ENCODE assay signal across 13 cellular contexts in genomic region chr20:56187791-56188190, GRCh38.
DNase-seq lines count a peak whose midpoint lies in the region; ATAC-seq and TF ChIP-seq lines count a peak whose summit lies in the region.
"Had no signal": no experiment of that assay in that cellular context is flagged by ENCODE, and none has a peak within 500 bp of the region (broad histone marks: within the 10 kb centered on the region; RNA-seq: fewer than 3 reads in every experiment).

No MANE protein-coding gene starts in this region.

- peak; percentile 61 for TF ChIP-seq RAD21 in SK-N-SH (IDR thresholded peaks at IDR 0.05; ENCODE audit: low read length)

- H3F3A ChIP-seq in SK-N-SH (replicated peaks; ENCODE audit: insufficient read depth), result no peaks in the 10 kb centered on the region

- CTCF ChIA-PET in SK-N-SH (lab: Yijun Ruan, JAX), result interaction anchor here (0.6 to 3.1 kb wide), 18 partner anchors 11 to 1936 kb away, joined by 3 to 23 read pairs (median 3); partner anchors contain the start of gene MC3R

- TF ChIP-seq EP300 in SK-N-SH (IDR thresholded peaks at IDR 0.05; ENCODE audit: borderline replicate concordance in 1 of 2, low read depth in 1 of 2, low read length in 1 of 2), result no peak
- TF ChIP-seq EP300 in sigmoid colon (IDR thresholded peaks at IDR 0.05), result no peak

- no peak overlapping the region for H3K27ac Mint-ChIP-seq in endodermal cell
- H3K27ac Mint-ChIP-seq: activated T-cell treated with anti-CD3 and anti-CD28 coated beads, Interleukin-2, amount 50 U/mL, for 24 hours; naive thymus-derived CD4-positive, alpha-beta T cell; T-cell had no signal

- no peaks in the 10 kb centered on the region for H4K20me1 ChIP-seq in SK-N-SH (ENCODE audit: insufficient read depth)

- no peaks in the 10 kb centered on the region for H3K9me2 ChIP-seq in SK-N-SH

- H3K4me3 ChIP-seq in SK-N-SH (ENCODE audit: low read depth in 2 of 2, low read length in 1 of 2) (no peak overlapping the region), NT2/D1 (ENCODE audit: insufficient read length, low read depth) (no peak overlapping the region), endodermal cell (ENCODE audit: low read length) (no peak overlapping the region), testis (no peak overlapping the region), sigmoid colon (no peak overlapping the region)
- H3K4me3 ChIP-seq: MG63 had no signal

- H3K4me3 Mint-ChIP-seq in endodermal cell, result no peak overlapping the region
- H3K4me3 Mint-ChIP-seq: activated T-cell treated with anti-CD3 and anti-CD28 coated beads, Interleukin-2, amount 50 U/mL, for 24 hours; naive thymus-derived CD4-positive, alpha-beta T cell; T-cell had no signal

- no peak overlapping the region for H2AFZ ChIP-seq in SK-N-SH (ENCODE audit: low read depth)

- TF ChIP-seq CTCF in SK-N-SH (IDR thresholded peaks at IDR 0.05), result no peak
- TF ChIP-seq CTCF in endodermal cell (conservative IDR thresholded peaks at IDR 0.05), result peak; percentile 39
- TF ChIP-seq CTCF in testis (IDR thresholded peaks at IDR 0.05), result peak in 1 of 3 experiments; percentile 13
- no peak for TF ChIP-seq CTCF in sigmoid colon (IDR thresholded peaks at IDR 0.05)

- H3K27me3 ChIP-seq in SK-N-SH (ENCODE audit: insufficient read depth) (no peaks in the 10 kb centered on the region), NT2/D1 (ENCODE audit: insufficient read depth, insufficient read length) (no peaks in the 10 kb centered on the region), endodermal cell (ENCODE audit: control insufficient read depth, insufficient read depth, low read length, poor library complexity, severe bottlenecking) (no peaks in the 10 kb centered on the region), testis (no peaks in the 10 kb centered on the region), sigmoid colon (no peaks in the 10 kb centered on the region)
- H3K27me3 ChIP-seq: MG63 had no signal

- DNase-seq in SK-N-SH, result peak; percentile 42
- peak; percentile 39 for DNase-seq in NT2/D1 (ENCODE audit: low read depth, low spot score)
- DNase-seq in endodermal cell, result peak; percentile 72
- peak; percentile 32 for DNase-seq in testis
- DNase-seq in sigmoid colon, result no peak
- DNase-seq in stimulated activated CD4-positive, alpha-beta T cell treated with anti-CD3 and anti-CD28 coated beads, Interleukin-4, amount 100 ng/mL, for 4 hours, result no peak
- DNase-seq: activated T-cell treated with anti-CD3 and anti-CD28 coated beads, Interleukin-2, amount 50 U/mL, for 24 hours; central memory CD4-positive, alpha-beta T cell; MG63; naive thymus-derived CD4-positive, alpha-beta T cell; T-cell had no signal

- TF ChIP-seq POLR2A in testis (IDR thresholded peaks at IDR 0.05) (no peak), sigmoid colon (IDR thresholded peaks at IDR 0.05) (no peak)

- H3K4me2 ChIP-seq in SK-N-SH, result no peak overlapping the region

- intact Hi-C loops in testis (cut with DNase I; ENCODE audit: low total_unique reads), result no loop called here
- intact Hi-C loops in sigmoid colon (cut with DNase I), result no loop called here

- H3K4me1 ChIP-seq in SK-N-SH (ENCODE audit: control insufficient read depth in 1 of 2, insufficient read depth in 2 of 2, low read depth in 1 of 2, low read length in 1 of 2) (peaks cover 0 to 10% of the 10 kb centered on the region in 2 experiments; a peak in 1 of 4 replicates), NT2/D1 (ENCODE audit: insufficient read depth, insufficient read length) (no peaks in the 10 kb centered on the region), endodermal cell (ENCODE audit: control insufficient read depth, insufficient read depth, low read length) (no peaks in the 10 kb centered on the region), testis (no peaks in the 10 kb centered on the region), sigmoid colon (no peaks in the 10 kb centered on the region)

- H3K9ac ChIP-seq in SK-N-SH (no peak overlapping the region), NT2/D1 (ENCODE audit: insufficient read length, low read depth) (no peak overlapping the region), endodermal cell (ENCODE audit: extremely low read depth, low read length, poor library complexity, severe bottlenecking) (no peak overlapping the region)

- H3K9me3 Mint-ChIP-seq in endodermal cell, result peaks cover 85% of the 10 kb centered on the region
- H3K9me3 Mint-ChIP-seq: activated T-cell treated with anti-CD3 and anti-CD28 coated beads, Interleukin-2, amount 50 U/mL, for 24 hours had no signal

- H3K36me3 Mint-ChIP-seq in endodermal cell (ENCODE audit: low read depth), result no peaks in the 10 kb centered on the region
- H3K36me3 Mint-ChIP-seq: naive thymus-derived CD4-positive, alpha-beta T cell; T-cell had no signal

- H3K36me3 ChIP-seq in SK-N-SH (replicated peaks in 1 of 2; ENCODE audit: control insufficient read depth in 1 of 2, insufficient read depth in 2 of 2, low read length in 1 of 2), result no peaks in the 10 kb centered on the region
- H3K36me3 ChIP-seq in NT2/D1 (ENCODE audit: insufficient read depth, insufficient read length, low read length), result no peaks in the 10 kb centered on the region
- no peaks in the 10 kb centered on the region for H3K36me3 ChIP-seq in endodermal cell (ENCODE audit: control insufficient read depth, insufficient read depth, low read length)
- no peaks in the 10 kb centered on the region for H3K36me3 ChIP-seq in testis (ENCODE audit: low read depth, missing control alignments)
- no peaks in the 10 kb centered on the region for H3K36me3 ChIP-seq in sigmoid colon
- H3K36me3 ChIP-seq: MG63 had no signal

- no peaks in the 10 kb centered on the region for H3K4me1 Mint-ChIP-seq in endodermal cell
- H3K4me1 Mint-ChIP-seq: naive thymus-derived CD4-positive, alpha-beta T cell; T-cell had no signal

- H3K9me3 ChIP-seq in SK-N-SH, result no peaks in the 10 kb centered on the region
- no peaks in the 10 kb centered on the region for H3K9me3 ChIP-seq in NT2/D1 (ENCODE audit: insufficient read depth, low read length)
- peaks cover 81% of the 10 kb centered on the region for H3K9me3 ChIP-seq in endodermal cell (ENCODE audit: control insufficient read depth, low read length)
- no peaks in the 10 kb centered on the region for H3K9me3 ChIP-seq in testis
- H3K9me3 ChIP-seq in sigmoid colon, result no peaks in the 10 kb centered on the region
- H3K9me3 ChIP-seq: MG63 had no signal

- no peaks in the 10 kb centered on the region for H3K27me3 Mint-ChIP-seq in endodermal cell (ENCODE audit: insufficient read depth)

- POLR2A ChIA-PET in SK-N-SH (lab: Yijun Ruan, JAX), result no interaction called here

- H3K79me2 ChIP-seq in SK-N-SH (ENCODE audit: insufficient read depth), result no peaks in the 10 kb centered on the region

- H3K27ac ChIP-seq in SK-N-SH (ENCODE audit: low read depth in 2 of 2, low read length in 1 of 2) (no peak overlapping the region), endodermal cell (ENCODE audit: low read depth, low read length) (no peak overlapping the region), testis (no peak overlapping the region), sigmoid colon (no peak overlapping the region)

- no peak for ATAC-seq in SK-N-SH treated with all-trans-retinoic acid at 6 μM for 48 hours
- ATAC-seq in GM19397 (IDR thresholded peaks at IDR 0.05; ENCODE audit: unreplicated experiment), result no peak
- ATAC-seq: naive thymus-derived CD4-positive, alpha-beta T cell; T-cell had no signal

- 6% methylated on average over 6 of the region's 6 CpGs for WGBS in SK-N-SH (ENCODE audit: low lambda C conversion rate)
- WGBS in endodermal cell (ENCODE audit: insufficient coverage in 1 of 2, insufficient read length in 1 of 2), 2 experiments, result 39 to 67% methylated on average over 2 to 6 of the region's 6 CpGs
- 18 to 23% methylated on average over 5 to 6 of the region's 6 CpGs for WGBS in testis, 2 donors
- 10 to 25% methylated on average over 6 of the region's 6 CpGs for WGBS in sigmoid colon, 2 donors

TF ChIP-seq in SK-N-SH, 30 proteins besides CTCF, POLR2A, EP300 and RAD21 (continues in another document):
- TF ChIP-seq TAF1 (IDR thresholded peaks at IDR 0.05; ENCODE audit: borderline replicate concordance, low read depth, low read length) (no peak), EZH2phosphoT487 (IDR thresholded peaks at IDR 0.05; ENCODE audit: borderline replicate concordance, low read depth) (no peak), NRF1 (IDR thresholded peaks at IDR 0.05; ENCODE audit: low read depth, low read length) (no peak), SMC3 (IDR thresholded peaks at IDR 0.05; ENCODE audit: low read depth, low read length) (no peak), FOXJ3 (CRISPR knock-in tag; IDR thresholded peaks at IDR 0.05) (no peak), CHD2 (IDR thresholded peaks at IDR 0.05; ENCODE audit: low read length, partially characterized antibody) (no peak)
- TF ChIP-seq, protein P1, sequence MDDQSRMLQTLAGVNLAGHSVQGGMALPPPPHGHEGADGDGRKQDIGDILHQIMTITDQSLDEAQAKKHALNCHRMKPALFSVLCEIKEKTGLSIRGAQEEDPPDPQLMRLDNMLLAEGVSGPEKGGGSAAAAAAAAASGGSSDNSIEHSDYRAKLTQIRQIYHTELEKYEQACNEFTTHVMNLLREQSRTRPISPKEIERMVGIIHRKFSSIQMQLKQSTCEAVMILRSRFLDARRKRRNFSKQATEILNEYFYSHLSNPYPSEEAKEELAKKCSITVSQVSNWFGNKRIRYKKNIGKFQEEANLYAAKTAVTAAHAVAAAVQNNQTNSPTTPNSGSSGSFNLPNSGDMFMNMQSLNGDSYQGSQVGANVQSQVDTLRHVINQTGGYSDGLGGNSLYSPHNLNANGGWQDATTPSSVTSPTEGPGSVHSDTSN (IDR thresholded peaks at IDR 0.05), result no peak

TF ChIP-seq in SK-N-SH treated with all-trans-retinoic acid at 6 μM for 48 hours, 23 proteins besides CTCF, POLR2A, EP300 and RAD21 (continues in another document):
- TF ChIP-seq ZNF565 (CRISPR knock-in tag; conservative IDR thresholded peaks at IDR 0.05; ENCODE audit: low read depth) (no peak), ZC3H10 (CRISPR knock-in tag; IDR thresholded peaks at IDR 0.05) (no peak), PPARA (CRISPR knock-in tag; IDR thresholded peaks at IDR 0.05; ENCODE audit: borderline replicate concordance) (no peak), ZFP3 (CRISPR knock-in tag; IDR thresholded peaks at IDR 0.05) (no peak), SNAI2 (CRISPR knock-in tag; IDR thresholded peaks at IDR 0.05) (no peak)
- TF ChIP-seq, protein P2, sequence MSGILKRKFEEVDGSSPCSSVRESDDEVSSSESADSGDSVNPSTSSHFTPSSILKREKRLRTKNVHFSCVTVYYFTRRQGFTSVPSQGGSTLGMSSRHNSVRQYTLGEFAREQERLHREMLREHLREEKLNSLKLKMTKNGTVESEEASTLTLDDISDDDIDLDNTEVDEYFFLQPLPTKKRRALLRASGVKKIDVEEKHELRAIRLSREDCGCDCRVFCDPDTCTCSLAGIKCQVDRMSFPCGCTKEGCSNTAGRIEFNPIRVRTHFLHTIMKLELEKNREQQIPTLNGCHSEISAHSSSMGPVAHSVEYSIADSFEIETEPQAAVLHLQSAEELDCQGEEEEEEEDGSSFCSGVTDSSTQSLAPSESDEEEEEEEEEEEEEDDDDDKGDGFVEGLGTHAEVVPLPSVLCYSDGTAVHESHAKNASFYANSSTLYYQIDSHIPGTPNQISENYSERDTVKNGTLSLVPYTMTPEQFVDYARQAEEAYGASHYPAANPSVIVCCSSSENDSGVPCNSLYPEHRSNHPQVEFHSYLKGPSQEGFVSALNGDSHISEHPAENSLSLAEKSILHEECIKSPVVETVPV (CRISPR knock-in tag; IDR thresholded peaks at IDR 0.05), result no peak

Comparison
In these comparisons a context has a peak if more than half of its experiments do, and no peak if none do; other contexts are left out.
1. DNase-seq: peak in SK-N-SH (single experiment), NT2/D1 (single experiment), endodermal cell (single experiment) and testis (single experiment); none in sigmoid colon (single experiment) and stimulated activated CD4-positive, alpha-beta T cell treated with anti-CD3 and anti-CD28 coated beads, Interleukin-4, amount 100 ng/mL, for 4 hours (0 of 2).